In the genomic region with DNA sequence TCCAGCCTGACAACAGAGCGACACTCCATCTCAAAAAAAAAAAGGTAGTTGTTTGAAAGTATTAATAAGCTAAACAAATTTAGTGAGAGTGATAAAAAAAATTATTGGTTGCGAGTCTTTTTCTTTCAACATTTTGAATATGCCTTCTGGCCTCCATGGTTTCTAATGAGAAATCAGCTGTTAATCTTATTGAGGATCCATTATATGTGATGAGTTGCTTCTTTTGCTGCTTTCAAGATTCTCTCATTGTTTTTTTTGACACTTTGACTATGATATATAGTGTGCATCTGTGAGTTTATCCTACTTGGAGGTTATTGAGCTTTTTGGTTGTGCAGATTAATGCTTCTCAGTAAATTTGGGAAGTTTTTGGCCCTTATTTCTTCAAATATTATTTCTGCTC, we compare ENCODE assay signal across 32 cellular contexts.
"Had no signal": no experiment of that assay in that cellular context is flagged by ENCODE, and none has a peak within 500 bp of the region (broad histone marks: within the 10 kb centered on the region; RNA-seq: fewer than 3 reads in every experiment).

No MANE protein-coding gene starts in this region.

- DNase-seq: activated CD4-positive, alpha-beta memory T cell treated with anti-CD3 and anti-CD28 coated beads, Interleukin-2, amount 10 ng/mL, durations not matched to agents 7 days and 5 days; activated CD4-positive, alpha-beta T cell treated with anti-CD3 and anti-CD28 coated beads for 1 hour; activated CD4-positive, alpha-beta T cell treated with anti-CD3 and anti-CD28 coated beads for 36 hours; activated CD4-positive, alpha-beta T cell treated with anti-CD3 and anti-CD28 coated beads for 48 hours; activated CD4-positive, alpha-beta T cell treated with anti-CD3 and anti-CD28 coated beads, Interleukin-2, amount 10 ng/mL, durations not matched to agents 7 days and 5 days; activated CD4-positive, alpha-beta T cell treated with anti-CD3 and anti-CD28 coated beads, Interleukin-2, amount 50 U/mL, for 48 hours; activated CD4-positive, CD25-positive, alpha-beta regulatory T cell; activated CD8-positive, alpha-beta memory T cell treated with anti-CD3 and anti-CD28 coated beads for 24 hours; activated CD8-positive, alpha-beta memory T cell treated with anti-CD3 and anti-CD28 coated beads, Interleukin-2, amount 10 ng/mL, durations not matched to agents 7 days and 5 days; activated CD8-positive, alpha-beta memory T cell treated with anti-CD3 and anti-CD28 coated beads, Interleukin-2, amount 50 U/mL, for 48 hours; activated CD8-positive, alpha-beta T cell treated with anti-CD3 and anti-CD28 coated beads, Interleukin-2, amount 10 ng/mL, durations not matched to agents 7 days and 5 days; activated effector memory CD4-positive, alpha-beta T cell treated with Interleukin-2 at 50 U/mL for 16 hours; activated gamma-delta T cell; activated naive CD4-positive, alpha-beta T cell treated with anti-CD3 and anti-CD28 coated beads, Interleukin-2, amount 10 ng/mL, durations not matched to agents 7 days and 5 days; activated naive CD4-positive, alpha-beta T cell treated with Interleukin-2 at 50 U/mL for 16 hours; activated naive CD8-positive, alpha-beta T cell treated with anti-CD3 and anti-CD28 coated beads, Interleukin-2, amount 10 ng/mL, durations not matched to agents 7 days and 5 days; activated naive CD8-positive, alpha-beta T cell treated with anti-CD3 and anti-CD28 coated beads, Interleukin-2, amount 50 U/mL, for 24 hours; activated T-cell treated with anti-CD3 and anti-CD28 coated beads, Interleukin-2, amount 50 U/mL, for 24 hours; activated T-cell treated with anti-CD3 and anti-CD28 coated beads, Interleukin-2, amount 50 U/mL, for 48 hours; amygdala; anterior cingulate cortex; caudate nucleus; cerebellar nuclear complex; colonic mucosa; T-helper 2 cell; T-helper 9 cell had no signal

- H3K4me1 ChIP-seq: ascending aorta, colonic mucosa had no signal

- H3K27me3 ChIP-seq: ascending aorta, cardiac muscle cell, colonic mucosa had no signal

- H3K27ac ChIP-seq: ascending aorta, cardiac muscle cell, colonic mucosa, VCaP had no signal

- H3K9me3 ChIP-seq: ascending aorta, colonic mucosa had no signal

- ATAC-seq: activated CD4-positive, alpha-beta T cell treated with anti-CD3 and anti-CD28 coated beads for 36 hours; activated CD4-positive, CD25-positive, alpha-beta regulatory T cell treated with anti-CD3 and anti-CD28 coated beads, Interleukin-2, amount 50 U/mL, for 24 hours; activated CD8-positive, alpha-beta memory T cell treated with anti-CD3 and anti-CD28 coated beads, Interleukin-2, amount 10 ng/mL, durations not matched to agents 7 days and 5 days; activated CD8-positive, alpha-beta T cell treated with anti-CD3 and anti-CD28 coated beads, Interleukin-2, amount 10 ng/mL, durations not matched to agents 7 days and 5 days; activated naive CD8-positive, alpha-beta T cell treated with anti-CD3 and anti-CD28 coated beads, Interleukin-2, amount 50 U/mL, for 24 hours had no signal

- H3K36me3 ChIP-seq: ascending aorta, cardiac muscle cell, colonic mucosa had no signal

- FAIRE-seq: bronchial epithelial cell, TTC549 had no signal

- H3K4me3 ChIP-seq: ascending aorta, cardiac muscle cell, colonic mucosa had no signal
